1 cellular context compared by ENCODE assay signal in the genomic region with DNA sequence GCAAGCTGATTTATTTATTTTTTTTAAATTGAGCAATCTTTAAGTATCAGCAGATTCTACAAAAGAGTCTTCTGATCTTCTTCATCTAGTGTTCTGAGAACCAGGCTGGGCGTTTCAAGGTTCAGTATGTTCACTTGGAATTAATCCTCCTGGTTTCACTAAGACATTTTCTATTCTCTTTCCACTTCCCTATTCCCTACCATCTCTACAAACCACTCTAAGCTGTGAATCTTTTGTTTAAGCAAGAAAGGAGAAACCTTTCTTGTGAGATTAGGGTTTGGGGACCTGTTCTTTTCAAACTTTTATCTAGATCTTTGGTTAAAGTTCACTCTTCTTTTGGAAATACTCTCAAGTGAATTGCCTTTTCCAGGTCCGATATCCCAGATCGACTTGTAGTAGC.
TF ChIP-seq lines count a peak whose summit lies in the region.

No MANE protein-coding gene starts in this region.

TF ChIP-seq in GM23338, 12 proteins besides CTCF, POLR2A, EP300 and RAD21 (continued from another document):
- TF ChIP-seq, protein P1, sequence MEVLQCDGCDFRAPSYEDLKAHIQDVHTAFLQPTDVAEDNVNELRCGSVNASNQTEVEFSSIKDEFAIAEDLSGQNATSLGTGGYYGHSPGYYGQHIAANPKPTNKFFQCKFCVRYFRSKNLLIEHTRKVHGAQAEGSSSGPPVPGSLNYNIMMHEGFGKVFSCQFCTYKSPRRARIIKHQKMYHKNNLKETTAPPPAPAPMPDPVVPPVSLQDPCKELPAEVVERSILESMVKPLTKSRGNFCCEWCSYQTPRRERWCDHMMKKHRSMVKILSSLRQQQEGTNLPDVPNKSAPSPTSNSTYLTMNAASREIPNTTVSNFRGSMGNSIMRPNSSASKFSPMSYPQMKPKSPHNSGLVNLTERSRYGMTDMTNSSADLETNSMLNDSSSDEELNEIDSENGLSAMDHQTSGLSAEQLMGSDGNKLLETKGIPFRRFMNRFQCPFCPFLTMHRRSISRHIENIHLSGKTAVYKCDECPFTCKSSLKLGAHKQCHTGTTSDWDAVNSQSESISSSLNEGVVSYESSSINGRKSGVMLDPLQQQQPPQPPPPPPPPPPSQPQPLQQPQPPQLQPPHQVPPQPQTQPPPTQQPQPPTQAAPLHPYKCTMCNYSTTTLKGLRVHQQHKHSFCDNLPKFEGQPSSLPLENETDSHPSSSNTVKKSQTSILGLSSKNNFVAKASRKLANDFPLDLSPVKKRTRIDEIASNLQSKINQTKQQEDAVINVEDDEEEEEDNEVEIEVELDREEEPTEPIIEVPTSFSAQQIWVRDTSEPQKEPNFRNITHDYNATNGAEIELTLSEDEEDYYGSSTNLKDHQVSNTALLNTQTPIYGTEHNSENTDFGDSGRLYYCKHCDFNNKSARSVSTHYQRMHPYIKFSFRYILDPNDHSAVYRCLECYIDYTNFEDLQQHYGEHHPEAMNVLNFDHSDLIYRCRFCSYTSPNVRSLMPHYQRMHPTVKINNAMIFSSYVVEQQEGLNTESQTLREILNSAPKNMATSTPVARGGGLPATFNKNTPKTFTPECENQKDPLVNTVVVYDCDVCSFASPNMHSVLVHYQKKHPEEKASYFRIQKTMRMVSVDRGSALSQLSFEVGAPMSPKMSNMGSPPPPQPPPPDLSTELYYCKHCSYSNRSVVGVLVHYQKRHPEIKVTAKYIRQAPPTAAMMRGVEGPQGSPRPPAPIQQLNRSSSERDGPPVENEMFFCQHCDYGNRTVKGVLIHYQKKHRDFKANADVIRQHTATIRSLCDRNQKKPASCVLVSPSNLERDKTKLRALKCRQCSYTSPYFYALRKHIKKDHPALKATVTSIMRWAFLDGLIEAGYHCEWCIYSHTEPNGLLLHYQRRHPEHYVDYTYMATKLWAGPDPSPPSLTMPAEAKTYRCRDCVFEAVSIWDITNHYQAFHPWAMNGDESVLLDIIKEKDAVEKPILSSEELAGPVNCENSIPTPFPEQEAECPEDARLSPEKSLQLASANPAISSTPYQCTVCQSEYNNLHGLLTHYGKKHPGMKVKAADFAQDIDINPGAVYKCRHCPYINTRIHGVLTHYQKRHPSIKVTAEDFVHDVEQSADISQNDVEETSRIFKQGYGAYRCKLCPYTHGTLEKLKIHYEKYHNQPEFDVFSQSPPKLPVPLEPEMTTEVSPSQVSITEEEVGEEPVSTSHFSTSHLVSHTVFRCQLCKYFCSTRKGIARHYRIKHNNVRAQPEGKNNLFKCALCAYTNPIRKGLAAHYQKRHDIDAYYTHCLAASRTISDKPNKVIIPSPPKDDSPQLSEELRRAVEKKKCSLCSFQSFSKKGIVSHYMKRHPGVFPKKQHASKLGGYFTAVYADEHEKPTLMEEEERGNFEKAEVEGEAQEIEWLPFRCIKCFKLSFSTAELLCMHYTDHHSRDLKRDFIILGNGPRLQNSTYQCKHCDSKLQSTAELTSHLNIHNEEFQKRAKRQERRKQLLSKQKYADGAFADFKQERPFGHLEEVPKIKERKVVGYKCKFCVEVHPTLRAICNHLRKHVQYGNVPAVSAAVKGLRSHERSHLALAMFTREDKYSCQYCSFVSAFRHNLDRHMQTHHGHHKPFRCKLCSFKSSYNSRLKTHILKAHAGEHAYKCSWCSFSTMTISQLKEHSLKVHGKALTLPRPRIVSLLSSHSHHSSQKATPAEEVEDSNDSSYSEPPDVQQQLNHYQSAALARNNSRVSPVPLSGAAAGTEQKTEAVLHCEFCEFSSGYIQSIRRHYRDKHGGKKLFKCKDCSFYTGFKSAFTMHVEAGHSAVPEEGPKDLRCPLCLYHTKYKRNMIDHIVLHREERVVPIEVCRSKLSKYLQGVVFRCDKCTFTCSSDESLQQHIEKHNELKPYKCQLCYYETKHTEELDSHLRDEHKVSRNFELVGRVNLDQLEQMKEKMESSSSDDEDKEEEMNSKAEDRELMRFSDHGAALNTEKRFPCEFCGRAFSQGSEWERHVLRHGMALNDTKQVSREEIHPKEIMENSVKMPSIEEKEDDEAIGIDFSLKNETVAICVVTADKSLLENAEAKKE (CRISPR knock-in tag; IDR thresholded peaks at IDR 0.05), result no peak
- TF ChIP-seq, protein P2, sequence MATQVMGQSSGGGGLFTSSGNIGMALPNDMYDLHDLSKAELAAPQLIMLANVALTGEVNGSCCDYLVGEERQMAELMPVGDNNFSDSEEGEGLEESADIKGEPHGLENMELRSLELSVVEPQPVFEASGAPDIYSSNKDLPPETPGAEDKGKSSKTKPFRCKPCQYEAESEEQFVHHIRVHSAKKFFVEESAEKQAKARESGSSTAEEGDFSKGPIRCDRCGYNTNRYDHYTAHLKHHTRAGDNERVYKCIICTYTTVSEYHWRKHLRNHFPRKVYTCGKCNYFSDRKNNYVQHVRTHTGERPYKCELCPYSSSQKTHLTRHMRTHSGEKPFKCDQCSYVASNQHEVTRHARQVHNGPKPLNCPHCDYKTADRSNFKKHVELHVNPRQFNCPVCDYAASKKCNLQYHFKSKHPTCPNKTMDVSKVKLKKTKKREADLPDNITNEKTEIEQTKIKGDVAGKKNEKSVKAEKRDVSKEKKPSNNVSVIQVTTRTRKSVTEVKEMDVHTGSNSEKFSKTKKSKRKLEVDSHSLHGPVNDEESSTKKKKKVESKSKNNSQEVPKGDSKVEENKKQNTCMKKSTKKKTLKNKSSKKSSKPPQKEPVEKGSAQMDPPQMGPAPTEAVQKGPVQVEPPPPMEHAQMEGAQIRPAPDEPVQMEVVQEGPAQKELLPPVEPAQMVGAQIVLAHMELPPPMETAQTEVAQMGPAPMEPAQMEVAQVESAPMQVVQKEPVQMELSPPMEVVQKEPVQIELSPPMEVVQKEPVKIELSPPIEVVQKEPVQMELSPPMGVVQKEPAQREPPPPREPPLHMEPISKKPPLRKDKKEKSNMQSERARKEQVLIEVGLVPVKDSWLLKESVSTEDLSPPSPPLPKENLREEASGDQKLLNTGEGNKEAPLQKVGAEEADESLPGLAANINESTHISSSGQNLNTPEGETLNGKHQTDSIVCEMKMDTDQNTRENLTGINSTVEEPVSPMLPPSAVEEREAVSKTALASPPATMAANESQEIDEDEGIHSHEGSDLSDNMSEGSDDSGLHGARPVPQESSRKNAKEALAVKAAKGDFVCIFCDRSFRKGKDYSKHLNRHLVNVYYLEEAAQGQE (IDR thresholded peaks at IDR 0.05; ENCODE audit: unreplicated experiment), result no peak
- TF ChIP-seq EZH2 (IDR thresholded peaks at IDR 0.05; ENCODE audit: low read depth, unreplicated experiment) (no peak), CREB1 (CRISPR knock-in tag; IDR thresholded peaks at IDR 0.05; ENCODE audit: low read depth) (no peak), STAT1 (IDR thresholded peaks at IDR 0.05; ENCODE audit: unreplicated experiment) (no peak), EZH2phosphoT487 (IDR thresholded peaks at IDR 0.05; ENCODE audit: unreplicated experiment) (no peak)
